In genomic region chr1:35573776-35574654, GRCh38 we compare ENCODE assay signal across 1 cellular context.
TF ChIP-seq lines count a peak whose summit lies in the region.

No MANE protein-coding gene starts in this region.

TF ChIP-seq in H1, 55 proteins besides CTCF, POLR2A, EP300 and RAD21 (continued from another document):
- TF ChIP-seq SIRT6 (IDR thresholded peaks at IDR 0.05; ENCODE audit: low read length) (no peak), CTBP2 (IDR thresholded peaks at IDR 0.05; ENCODE audit: borderline replicate concordance, insufficient read depth, insufficient read length, low read length) (no peak), SRF (IDR thresholded peaks at IDR 0.05; ENCODE audit: low read depth, low read length) (no peak), SP1 (IDR thresholded peaks at IDR 0.05; ENCODE audit: low read depth, low read length) (no peak), ASH2L (IDR thresholded peaks at IDR 0.05; ENCODE audit: low read length) (no peak), ZNF274 (IDR thresholded peaks at IDR 0.05; ENCODE audit: borderline replicate concordance, extremely low read depth, low read length) (no peak), TAF7 (optimal IDR thresholded peaks at IDR 0.05; ENCODE audit: borderline replicate concordance, low read depth, low read length) (no peak), POLR2AphosphoS5 (IDR thresholded peaks at IDR 0.05; ENCODE audit: low read depth, low read length) (no peak), EGR1 (IDR thresholded peaks at IDR 0.05; ENCODE audit: borderline replicate concordance, low read depth, low read length) (peak; percentile 5; the same call in 1 of the 2 replicates), CBX5 (IDR thresholded peaks at IDR 0.05; ENCODE audit: low read depth, low read length) (no peak), JUND (IDR thresholded peaks at IDR 0.05; ENCODE audit: low read length) (no peak), MAFK (IDR thresholded peaks at IDR 0.05; ENCODE audit: low read depth, low read length) (no peak), TCF12 (IDR thresholded peaks at IDR 0.05; ENCODE audit: low read depth, low read length) (no peak), RNF2 (IDR thresholded peaks at IDR 0.05; ENCODE audit: borderline replicate concordance, low read depth, low read length, missing control alignments, poor library complexity, severe bottlenecking) (peak; percentile 56), SAP30 (IDR thresholded peaks at IDR 0.05; ENCODE audit: insufficient read depth, insufficient replicate concordance, low read length) (no peak), SIN3A (conservative IDR thresholded peaks at IDR 0.05 in 1 of 2, IDR thresholded peaks at IDR 0.05 in 1 of 2; ENCODE audit: low read depth in 1 of 2, low read length in 2 of 2) (no peak), PHF8 (conservative IDR thresholded peaks at IDR 0.05; ENCODE audit: low read depth, low read length) (no peak), NANOG (IDR thresholded peaks at IDR 0.05; ENCODE audit: insufficient read depth, low read depth, low read length, poor library complexity, severe bottlenecking) (no peak), RXRA (IDR thresholded peaks at IDR 0.05; ENCODE audit: insufficient read depth, low read depth, low read length) (no peak), KDM4A (IDR thresholded peaks at IDR 0.05; ENCODE audit: low read depth, low read length, severe bottlenecking) (peak; percentile 39), RBBP5 (IDR thresholded peaks at IDR 0.05; ENCODE audit: borderline replicate concordance, low read depth, low read length) (no peak), E2F6 (IDR thresholded peaks at IDR 0.05) (no peak), BRCA1 (IDR thresholded peaks at IDR 0.05; ENCODE audit: low read depth, low read length) (no peak), TAF1 (IDR thresholded peaks at IDR 0.05; ENCODE audit: low read depth, low read length) (0 out of 2 replicates have a peak, but pooled peaks have one; percentile 3), SP2 (IDR thresholded peaks at IDR 0.05; ENCODE audit: low read length) (no peak), KDM5A (IDR thresholded peaks at IDR 0.05; ENCODE audit: low read length) (no peak), YY1 (IDR thresholded peaks at IDR 0.05; ENCODE audit: low read depth, low read length) (no peak), ATF3 (IDR thresholded peaks at IDR 0.05; ENCODE audit: insufficient read depth, low read depth, low read length) (no peak), CHD2 (IDR thresholded peaks at IDR 0.05; ENCODE audit: low read length) (no peak), CEBPB (IDR thresholded peaks at IDR 0.05; ENCODE audit: low read depth, low read length) (no peak), ATF2 (IDR thresholded peaks at IDR 0.05; ENCODE audit: low read length) (no peak), HDAC6 (IDR thresholded peaks at IDR 0.05; ENCODE audit: low read depth, low read length) (no peak), KDM1A (IDR thresholded peaks at IDR 0.05; ENCODE audit: borderline replicate concordance, low read length) (no peak), TBP (IDR thresholded peaks at IDR 0.05; ENCODE audit: low read depth, low read length) (no peak), BCL11A (IDR thresholded peaks at IDR 0.05; ENCODE audit: low read depth in 2 of 2, low read length in 2 of 2) (no peak), SUZ12 (IDR thresholded peaks at IDR 0.05; ENCODE audit: low read length) (peak; percentile 92), FOSL1 (IDR thresholded peaks at IDR 0.05; ENCODE audit: insufficient read depth, low read depth, low read length) (no peak), EZH2 (IDR thresholded peaks at IDR 0.05; ENCODE audit: low read depth, low read length, severe bottlenecking) (peak; percentile 92), SP4 (IDR thresholded peaks at IDR 0.05; ENCODE audit: low read length) (no peak), TEAD4 (IDR thresholded peaks at IDR 0.05; ENCODE audit: low read depth, low read length) (peak; percentile 54; the same call in 1 of the 2 replicates), JUN (IDR thresholded peaks at IDR 0.05; ENCODE audit: low read depth, low read length) (no peak)
- TF ChIP-seq, protein P1, sequence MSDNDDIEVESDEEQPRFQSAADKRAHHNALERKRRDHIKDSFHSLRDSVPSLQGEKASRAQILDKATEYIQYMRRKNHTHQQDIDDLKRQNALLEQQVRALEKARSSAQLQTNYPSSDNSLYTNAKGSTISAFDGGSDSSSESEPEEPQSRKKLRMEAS (IDR thresholded peaks at IDR 0.05) = 0 out of 2 replicates have a peak, but pooled peaks have one; percentile 0
- TF ChIP-seq, protein P2, sequence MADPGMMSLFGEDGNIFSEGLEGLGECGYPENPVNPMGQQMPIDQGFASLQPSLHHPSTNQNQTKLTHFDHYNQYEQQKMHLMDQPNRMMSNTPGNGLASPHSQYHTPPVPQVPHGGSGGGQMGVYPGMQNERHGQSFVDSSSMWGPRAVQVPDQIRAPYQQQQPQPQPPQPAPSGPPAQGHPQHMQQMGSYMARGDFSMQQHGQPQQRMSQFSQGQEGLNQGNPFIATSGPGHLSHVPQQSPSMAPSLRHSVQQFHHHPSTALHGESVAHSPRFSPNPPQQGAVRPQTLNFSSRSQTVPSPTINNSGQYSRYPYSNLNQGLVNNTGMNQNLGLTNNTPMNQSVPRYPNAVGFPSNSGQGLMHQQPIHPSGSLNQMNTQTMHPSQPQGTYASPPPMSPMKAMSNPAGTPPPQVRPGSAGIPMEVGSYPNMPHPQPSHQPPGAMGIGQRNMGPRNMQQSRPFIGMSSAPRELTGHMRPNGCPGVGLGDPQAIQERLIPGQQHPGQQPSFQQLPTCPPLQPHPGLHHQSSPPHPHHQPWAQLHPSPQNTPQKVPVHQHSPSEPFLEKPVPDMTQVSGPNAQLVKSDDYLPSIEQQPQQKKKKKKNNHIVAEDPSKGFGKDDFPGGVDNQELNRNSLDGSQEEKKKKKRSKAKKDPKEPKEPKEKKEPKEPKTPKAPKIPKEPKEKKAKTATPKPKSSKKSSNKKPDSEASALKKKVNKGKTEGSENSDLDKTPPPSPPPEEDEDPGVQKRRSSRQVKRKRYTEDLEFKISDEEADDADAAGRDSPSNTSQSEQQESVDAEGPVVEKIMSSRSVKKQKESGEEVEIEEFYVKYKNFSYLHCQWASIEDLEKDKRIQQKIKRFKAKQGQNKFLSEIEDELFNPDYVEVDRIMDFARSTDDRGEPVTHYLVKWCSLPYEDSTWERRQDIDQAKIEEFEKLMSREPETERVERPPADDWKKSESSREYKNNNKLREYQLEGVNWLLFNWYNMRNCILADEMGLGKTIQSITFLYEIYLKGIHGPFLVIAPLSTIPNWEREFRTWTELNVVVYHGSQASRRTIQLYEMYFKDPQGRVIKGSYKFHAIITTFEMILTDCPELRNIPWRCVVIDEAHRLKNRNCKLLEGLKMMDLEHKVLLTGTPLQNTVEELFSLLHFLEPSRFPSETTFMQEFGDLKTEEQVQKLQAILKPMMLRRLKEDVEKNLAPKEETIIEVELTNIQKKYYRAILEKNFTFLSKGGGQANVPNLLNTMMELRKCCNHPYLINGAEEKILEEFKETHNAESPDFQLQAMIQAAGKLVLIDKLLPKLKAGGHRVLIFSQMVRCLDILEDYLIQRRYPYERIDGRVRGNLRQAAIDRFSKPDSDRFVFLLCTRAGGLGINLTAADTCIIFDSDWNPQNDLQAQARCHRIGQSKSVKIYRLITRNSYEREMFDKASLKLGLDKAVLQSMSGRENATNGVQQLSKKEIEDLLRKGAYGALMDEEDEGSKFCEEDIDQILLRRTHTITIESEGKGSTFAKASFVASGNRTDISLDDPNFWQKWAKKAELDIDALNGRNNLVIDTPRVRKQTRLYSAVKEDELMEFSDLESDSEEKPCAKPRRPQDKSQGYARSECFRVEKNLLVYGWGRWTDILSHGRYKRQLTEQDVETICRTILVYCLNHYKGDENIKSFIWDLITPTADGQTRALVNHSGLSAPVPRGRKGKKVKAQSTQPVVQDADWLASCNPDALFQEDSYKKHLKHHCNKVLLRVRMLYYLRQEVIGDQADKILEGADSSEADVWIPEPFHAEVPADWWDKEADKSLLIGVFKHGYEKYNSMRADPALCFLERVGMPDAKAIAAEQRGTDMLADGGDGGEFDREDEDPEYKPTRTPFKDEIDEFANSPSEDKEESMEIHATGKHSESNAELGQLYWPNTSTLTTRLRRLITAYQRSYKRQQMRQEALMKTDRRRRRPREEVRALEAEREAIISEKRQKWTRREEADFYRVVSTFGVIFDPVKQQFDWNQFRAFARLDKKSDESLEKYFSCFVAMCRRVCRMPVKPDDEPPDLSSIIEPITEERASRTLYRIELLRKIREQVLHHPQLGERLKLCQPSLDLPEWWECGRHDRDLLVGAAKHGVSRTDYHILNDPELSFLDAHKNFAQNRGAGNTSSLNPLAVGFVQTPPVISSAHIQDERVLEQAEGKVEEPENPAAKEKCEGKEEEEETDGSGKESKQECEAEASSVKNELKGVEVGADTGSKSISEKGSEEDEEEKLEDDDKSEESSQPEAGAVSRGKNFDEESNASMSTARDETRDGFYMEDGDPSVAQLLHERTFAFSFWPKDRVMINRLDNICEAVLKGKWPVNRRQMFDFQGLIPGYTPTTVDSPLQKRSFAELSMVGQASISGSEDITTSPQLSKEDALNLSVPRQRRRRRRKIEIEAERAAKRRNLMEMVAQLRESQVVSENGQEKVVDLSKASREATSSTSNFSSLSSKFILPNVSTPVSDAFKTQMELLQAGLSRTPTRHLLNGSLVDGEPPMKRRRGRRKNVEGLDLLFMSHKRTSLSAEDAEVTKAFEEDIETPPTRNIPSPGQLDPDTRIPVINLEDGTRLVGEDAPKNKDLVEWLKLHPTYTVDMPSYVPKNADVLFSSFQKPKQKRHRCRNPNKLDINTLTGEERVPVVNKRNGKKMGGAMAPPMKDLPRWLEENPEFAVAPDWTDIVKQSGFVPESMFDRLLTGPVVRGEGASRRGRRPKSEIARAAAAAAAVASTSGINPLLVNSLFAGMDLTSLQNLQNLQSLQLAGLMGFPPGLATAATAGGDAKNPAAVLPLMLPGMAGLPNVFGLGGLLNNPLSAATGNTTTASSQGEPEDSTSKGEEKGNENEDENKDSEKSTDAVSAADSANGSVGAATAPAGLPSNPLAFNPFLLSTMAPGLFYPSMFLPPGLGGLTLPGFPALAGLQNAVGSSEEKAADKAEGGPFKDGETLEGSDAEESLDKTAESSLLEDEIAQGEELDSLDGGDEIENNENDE (IDR thresholded peaks at IDR 0.05; ENCODE audit: insufficient replicate concordance, low read length) = no peak
